ENCODE assay signal across 1 cellular context in the genomic region with DNA sequence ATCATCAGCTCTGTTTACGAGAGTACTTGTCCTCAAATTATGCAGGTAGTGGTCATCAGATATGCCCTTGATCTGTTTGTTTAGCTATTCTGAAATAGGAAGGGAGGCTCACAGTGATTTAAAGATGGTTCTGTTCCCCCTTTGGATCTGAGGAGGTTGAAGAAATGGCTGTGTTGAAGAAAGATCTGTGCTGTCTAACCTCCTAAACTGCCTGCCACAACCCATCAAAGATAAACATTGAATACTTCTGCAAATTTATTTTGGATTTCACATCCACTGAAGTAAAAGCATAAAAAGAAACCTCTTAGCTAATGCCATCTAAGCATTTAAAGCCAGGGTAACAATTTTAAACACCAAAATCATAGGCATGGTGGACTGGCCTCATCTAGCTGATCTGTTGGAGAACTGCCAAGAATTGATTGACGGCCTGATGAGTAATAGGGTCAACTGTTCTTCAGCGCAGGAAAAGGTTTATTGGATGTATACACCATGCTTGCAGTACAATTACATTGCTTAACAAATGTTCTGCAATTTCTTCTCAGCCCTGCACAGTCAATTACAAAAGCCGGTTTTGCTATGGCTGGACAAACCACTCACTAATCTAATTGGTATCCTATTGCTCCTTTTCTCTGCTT.
A peak's percentile ranks its signal among the peaks of the same experiment; 100 is the strongest.
TF ChIP-seq lines count a peak whose summit lies in the region.

No MANE protein-coding gene starts in this region.

TF ChIP-seq in HEK293, 187 proteins besides CTCF, POLR2A, EP300 and RAD21 (continued from another document):
- TF ChIP-seq SETDB1 (IDR thresholded peaks at IDR 0.05; ENCODE audit: insufficient read length, low read length) (peak; percentile 92), ZNF701 (tag by site-specific recombination; IDR thresholded peaks at IDR 0.05) (no peak), ZNF24 (tag by site-specific recombination; IDR thresholded peaks at IDR 0.05) (no peak), ZNF169 (tag by site-specific recombination; IDR thresholded peaks at IDR 0.05) (no peak), ZNF350 (tag by site-specific recombination; IDR thresholded peaks at IDR 0.05) (no peak), ZNF121 (tag by site-specific recombination; IDR thresholded peaks at IDR 0.05) (no peak), GLI4 (tag by site-specific recombination; IDR thresholded peaks at IDR 0.05) (no peak), ZNF140 (tag by site-specific recombination; IDR thresholded peaks at IDR 0.05) (no peak)
- TF ChIP-seq, protein P1, sequence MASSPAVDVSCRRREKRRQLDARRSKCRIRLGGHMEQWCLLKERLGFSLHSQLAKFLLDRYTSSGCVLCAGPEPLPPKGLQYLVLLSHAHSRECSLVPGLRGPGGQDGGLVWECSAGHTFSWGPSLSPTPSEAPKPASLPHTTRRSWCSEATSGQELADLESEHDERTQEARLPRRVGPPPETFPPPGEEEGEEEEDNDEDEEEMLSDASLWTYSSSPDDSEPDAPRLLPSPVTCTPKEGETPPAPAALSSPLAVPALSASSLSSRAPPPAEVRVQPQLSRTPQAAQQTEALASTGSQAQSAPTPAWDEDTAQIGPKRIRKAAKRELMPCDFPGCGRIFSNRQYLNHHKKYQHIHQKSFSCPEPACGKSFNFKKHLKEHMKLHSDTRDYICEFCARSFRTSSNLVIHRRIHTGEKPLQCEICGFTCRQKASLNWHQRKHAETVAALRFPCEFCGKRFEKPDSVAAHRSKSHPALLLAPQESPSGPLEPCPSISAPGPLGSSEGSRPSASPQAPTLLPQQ (tag by site-specific recombination; IDR thresholded peaks at IDR 0.05), result no peak
TF ChIP-seq in HEK293: peak in this region for 3.
